In genomic region chr18:48819781-48820482, GRCh38 we compare ENCODE assay signal across 13 cellular contexts.
DNase-seq lines count a peak whose midpoint lies in the region; ATAC-seq and TF ChIP-seq lines count a peak whose summit lies in the region.
"Had no signal": no experiment of that assay in that cellular context is flagged by ENCODE, and none has a peak within 500 bp of the region (broad histone marks: within the 10 kb centered on the region; RNA-seq: fewer than 3 reads in every experiment).

No MANE protein-coding gene starts in this region.

- H3K36me3 ChIP-seq in aorta (ENCODE audit: control insufficient read depth in 1 of 2, insufficient read depth in 2 of 2, low read length in 1 of 2) = peaks cover 0 to 4% of the 10 kb centered on the region in 2 donors

- peak in 1 of 2 donors; percentile 31 for DNase-seq in activated naive CD4-positive, alpha-beta T cell treated with anti-CD3 and anti-CD28 coated beads, Interleukin-2, amount 50 U/mL, for 72 hours (ENCODE audit: low spot score in 2 of 2)
- no peak for DNase-seq in activated naive CD4-positive, alpha-beta T cell treated with anti-CD3 and anti-CD28 coated beads, Interleukin-2, amount 10 ng/mL, durations not matched to agents 7 days and 5 days
- DNase-seq in coronary artery (ENCODE audit: low spot score) (peak; percentile 66), aorta (peak; percentile 16 to 64), NCI-H226 (no peak)
- DNase-seq in natural killer cell treated with Interleukin-12 subunit alpha and Interleukin-12 subunit beta and Interleukin-15 and Interleukin-18, amount 100 ng/mL, for 72 hours (ENCODE audit: low spot score) = no peak
- DNase-seq: naive thymus-derived CD8-positive, alpha-beta T cell; NCI-H2029 had no signal

- no peak overlapping the region for H3K4me3 Mint-ChIP-seq in activated naive CD4-positive, alpha-beta T cell treated with anti-CD3 and anti-CD28 coated beads, Interleukin-2, amount 10 ng/mL, durations not matched to agents 7 days and 5 days
- peak overlapping the region; percentile 79 for H3K4me3 Mint-ChIP-seq in natural killer cell treated with Interleukin-12 subunit alpha and Interleukin-12 subunit beta and Interleukin-15 and Interleukin-18, amount 100 ng/mL, for 72 hours
- H3K4me3 Mint-ChIP-seq: naive thymus-derived CD8-positive, alpha-beta T cell had no signal

- H3K27ac ChIP-seq in coronary artery (no peak overlapping the region), aorta (ENCODE audit: low read depth in 1 of 2, low read length in 2 of 2) (no peak overlapping the region)
- H3K27ac ChIP-seq: upper lobe of left lung, VCaP had no signal

- H3K27ac Mint-ChIP-seq in activated naive CD4-positive, alpha-beta T cell treated with anti-CD3 and anti-CD28 coated beads, Interleukin-2, amount 50 U/mL, for 72 hours = peak overlapping the region; percentile 0 to 40
- H3K27ac Mint-ChIP-seq in activated naive CD4-positive, alpha-beta T cell treated with anti-CD3 and anti-CD28 coated beads, Interleukin-2, amount 10 ng/mL, durations not matched to agents 7 days and 5 days = no peak overlapping the region
- peak overlapping the region; percentile 75 to 90 for H3K27ac Mint-ChIP-seq in natural killer cell treated with Interleukin-12 subunit alpha and Interleukin-12 subunit beta and Interleukin-15 and Interleukin-18, amount 100 ng/mL, for 72 hours

- peaks cover 38% of the 10 kb centered on the region for H3K27me3 Mint-ChIP-seq in activated naive CD4-positive, alpha-beta T cell treated with anti-CD3 and anti-CD28 coated beads, Interleukin-2, amount 10 ng/mL, durations not matched to agents 7 days and 5 days
- no peaks in the 10 kb centered on the region for H3K27me3 Mint-ChIP-seq in natural killer cell treated with Interleukin-12 subunit alpha and Interleukin-12 subunit beta and Interleukin-15 and Interleukin-18, amount 100 ng/mL, for 72 hours
- H3K27me3 Mint-ChIP-seq: naive thymus-derived CD8-positive, alpha-beta T cell had no signal

- peaks cover 0 to 5% of the 10 kb centered on the region in 2 donors for H3K9me3 Mint-ChIP-seq in activated naive CD4-positive, alpha-beta T cell treated with anti-CD3 and anti-CD28 coated beads, Interleukin-2, amount 50 U/mL, for 72 hours
- H3K9me3 Mint-ChIP-seq in activated naive CD4-positive, alpha-beta T cell treated with anti-CD3 and anti-CD28 coated beads, Interleukin-2, amount 10 ng/mL, durations not matched to agents 7 days and 5 days = no peaks in the 10 kb centered on the region
- peaks cover 4% of the 10 kb centered on the region for H3K9me3 Mint-ChIP-seq in natural killer cell treated with Interleukin-12 subunit alpha and Interleukin-12 subunit beta and Interleukin-15 and Interleukin-18, amount 100 ng/mL, for 72 hours

- no peak for TF ChIP-seq CTCF in coronary artery (IDR thresholded peaks at IDR 0.05)

- WGBS in aorta, 2 donors = 90 to 91% methylated on average over 11 of the region's 11 CpGs

- H3K4me3 ChIP-seq in coronary artery = no peak overlapping the region
- no peak overlapping the region for H3K4me3 ChIP-seq in aorta (ENCODE audit: low read length in 2 of 2)
- H3K4me3 ChIP-seq: heart left ventricle, upper lobe of left lung had no signal

- intact Hi-C loops in aorta (cut with DNase I) = no loop called here

- peaks cover 15% of the 10 kb centered on the region for H3K4me1 Mint-ChIP-seq in activated naive CD4-positive, alpha-beta T cell treated with anti-CD3 and anti-CD28 coated beads, Interleukin-2, amount 10 ng/mL, durations not matched to agents 7 days and 5 days
- peaks cover 72 to 73% of the 10 kb centered on the region in 2 donors for H3K4me1 Mint-ChIP-seq in natural killer cell treated with Interleukin-12 subunit alpha and Interleukin-12 subunit beta and Interleukin-15 and Interleukin-18, amount 100 ng/mL, for 72 hours (ENCODE audit: low read depth in 2 of 2)

- no peaks in the 10 kb centered on the region for H3K4me1 ChIP-seq in aorta (ENCODE audit: control insufficient read depth in 1 of 2, insufficient read depth in 2 of 2, low read length in 2 of 2)

- H3K36me3 Mint-ChIP-seq in activated naive CD4-positive, alpha-beta T cell treated with anti-CD3 and anti-CD28 coated beads, Interleukin-2, amount 50 U/mL, for 72 hours = peaks cover 0 to 23% of the 10 kb centered on the region in 2 donors
- peaks cover 1% of the 10 kb centered on the region for H3K36me3 Mint-ChIP-seq in activated naive CD4-positive, alpha-beta T cell treated with anti-CD3 and anti-CD28 coated beads, Interleukin-2, amount 10 ng/mL, durations not matched to agents 7 days and 5 days
- H3K36me3 Mint-ChIP-seq in natural killer cell treated with Interleukin-12 subunit alpha and Interleukin-12 subunit beta and Interleukin-15 and Interleukin-18, amount 100 ng/mL, for 72 hours = peaks cover 10% of the 10 kb centered on the region
- H3K36me3 Mint-ChIP-seq: naive thymus-derived CD8-positive, alpha-beta T cell had no signal

- CTCF ChIA-PET in activated naive CD4-positive, alpha-beta T cell treated with anti-CD3 and anti-CD28 coated beads, Interleukin-2, amount 10 ng/mL, durations not matched to agents 7 days and 5 days (lab: Charles Lee) = no interaction called here

- ATAC-seq in activated naive CD4-positive, alpha-beta T cell treated with anti-CD3 and anti-CD28 coated beads, Interleukin-2, amount 50 U/mL, for 72 hours = no peak
- ATAC-seq in natural killer cell treated with Interleukin-12 subunit alpha and Interleukin-12 subunit beta and Interleukin-15 and Interleukin-18, amount 100 ng/mL, for 72 hours = no peak
- ATAC-seq in aorta (ENCODE audit: low FRiP score) = no peak
- ATAC-seq in GM21723 (IDR thresholded peaks at IDR 0.05; ENCODE audit: unreplicated experiment) = no peak
- no peak for ATAC-seq in GM21737 (IDR thresholded peaks at IDR 0.05; ENCODE audit: unreplicated experiment)
- ATAC-seq: naive thymus-derived CD8-positive, alpha-beta T cell had no signal

- H3K9me3 ChIP-seq in aorta (ENCODE audit: control insufficient read depth, low read length) = no peaks in the 10 kb centered on the region
- H3K9me3 ChIP-seq: upper lobe of left lung had no signal

- H3K27me3 ChIP-seq in aorta (ENCODE audit: control insufficient read depth in 1 of 2, insufficient read depth in 2 of 2, low read length in 1 of 2) = no peaks in the 10 kb centered on the region
- H3K27me3 ChIP-seq: heart left ventricle, upper lobe of left lung had no signal

Comparison
In these comparisons a context has a peak if more than half of its experiments do, and no peak if none do; other contexts are left out.
1. DNase-seq: peak in coronary artery (single experiment) and aorta (2 of 2); none in activated naive CD4-positive, alpha-beta T cell treated with anti-CD3 and anti-CD28 coated beads, Interleukin-2, amount 10 ng/mL, durations not matched to agents 7 days and 5 days (single experiment), natural killer cell treated with Interleukin-12 subunit alpha and Interleukin-12 subunit beta and Interleukin-15 and Interleukin-18, amount 100 ng/mL, for 72 hours (single experiment) and NCI-H226 (single experiment).